Comparison of ENCODE assay signal across 26 cellular contexts in the genomic region with DNA sequence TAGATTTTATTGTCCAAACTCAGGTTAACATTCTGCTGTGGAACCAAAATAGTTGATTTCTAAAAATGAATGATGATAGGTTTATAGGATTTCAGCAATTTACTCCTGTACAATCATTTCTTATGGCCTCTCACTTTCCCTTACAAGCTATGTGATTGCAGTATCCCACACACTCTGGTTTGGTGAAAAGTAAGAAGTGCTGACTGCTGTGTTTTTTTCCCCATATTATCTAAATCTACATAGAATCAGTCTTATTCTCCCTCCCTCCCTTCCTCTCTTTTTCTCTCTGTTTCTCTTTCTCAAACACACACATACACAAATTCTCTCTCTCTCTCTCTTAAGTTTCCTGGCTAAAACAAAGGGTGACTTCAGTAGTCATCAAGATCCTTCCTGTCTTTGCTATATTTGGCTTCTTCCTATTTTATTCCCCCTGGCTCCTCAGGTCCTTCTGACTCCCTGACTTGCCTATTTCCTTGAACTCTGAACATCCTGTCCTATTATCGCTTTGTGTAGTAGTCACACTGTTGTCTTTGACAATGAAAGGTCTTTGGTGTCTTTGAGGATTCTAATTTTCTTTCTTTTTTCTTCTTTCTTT. TPM values are rescaled to one million over a fixed set of nuclear protein-coding genes. Genes with fewer than 3 reads are reported as not detected.
"Had no signal": no experiment of that assay in that cellular context is flagged by ENCODE, and none has a peak within 500 bp of the region (broad histone marks: within the 10 kb centered on the region; RNA-seq: fewer than 3 reads in every experiment).

No MANE protein-coding gene starts in this region.

- H3K36me3 Mint-ChIP-seq: activated naive CD8-positive, alpha-beta T cell treated with anti-CD3 and anti-CD28 coated beads, Interleukin-2, amount 10 ng/mL, durations not matched to agents 7 days and 5 days; memory B cell had no signal

- H3K4me1 Mint-ChIP-seq: activated naive CD8-positive, alpha-beta T cell treated with anti-CD3 and anti-CD28 coated beads, Interleukin-2, amount 10 ng/mL, durations not matched to agents 7 days and 5 days; memory B cell; T-helper 17 cell had no signal

- ATAC-seq: gastroesophageal sphincter, mucosa of descending colon, T-helper 17 cell had no signal

- H3K27ac ChIP-seq: esophagus muscularis mucosa, gastroesophageal sphincter, heart left ventricle, upper lobe of left lung had no signal

- H3K27me3 Mint-ChIP-seq: dendritic cell treated with granulocyte-macrophage colony-stimulating factor and Interleukin-4, amounts not matched to agents 40 ng/mL and 50 ng/mL, for 4 days; memory B cell had no signal

- H3K27me3 ChIP-seq: esophagus muscularis mucosa, gastroesophageal sphincter, heart left ventricle, upper lobe of left lung had no signal

- DNase-seq: activated CD4-positive, alpha-beta T cell treated with anti-CD3 and anti-CD28 coated beads for 4 hours; activated CD4-positive, alpha-beta T cell treated with anti-CD3 and anti-CD28 coated beads, Interleukin-2, amount 50 U/mL, for 48 hours; activated CD4-positive, CD25-positive, alpha-beta regulatory T cell; activated CD8-positive, alpha-beta memory T cell treated with anti-CD3 and anti-CD28 coated beads, Interleukin-2, amount 50 U/mL, for 48 hours; activated effector memory CD4-positive, alpha-beta T cell treated with Interleukin-2 at 50 U/mL for 16 hours; activated naive CD4-positive, alpha-beta T cell treated with anti-CD3 and anti-CD28 coated beads for 36 hours; activated naive CD8-positive, alpha-beta T cell treated with anti-CD3 and anti-CD28 coated beads, Interleukin-2, amount 10 ng/mL, durations not matched to agents 7 days and 5 days; activated T-cell treated with anti-CD3 and anti-CD28 coated beads, Interleukin-2, amount 50 U/mL, for 48 hours; amniotic stem cell; effector CD8-positive, alpha-beta T cell; heart left ventricle; mucosa of descending colon; occipital lobe; posterior cingulate gyrus; retina; stimulated activated CD4-positive, alpha-beta T cell treated with anti-CD3 and anti-CD28 coated beads, Interleukin-4, amount 100 ng/mL, for 24 hours; stimulated activated naive CD4-positive, alpha-beta T cell treated with Interleukin-2 at 50 U/mL for 16 hours; SW 1271; T-helper 17 cell; upper lobe of left lung had no signal

- FAIRE-seq: islet of Langerhans had no signal

- H3K27ac Mint-ChIP-seq: activated naive CD4-positive, alpha-beta T cell treated with anti-CD3 and anti-CD28 coated beads for 36 hours; activated naive CD8-positive, alpha-beta T cell treated with anti-CD3 and anti-CD28 coated beads, Interleukin-2, amount 10 ng/mL, durations not matched to agents 7 days and 5 days; dendritic cell treated with granulocyte-macrophage colony-stimulating factor and Interleukin-4, amounts not matched to agents 40 ng/mL and 50 ng/mL, for 4 days; memory B cell; T-helper 17 cell had no signal

- H3K4me1 ChIP-seq: upper lobe of left lung had no signal

- H3K9me3 ChIP-seq: esophagus muscularis mucosa, gastroesophageal sphincter, heart left ventricle, mucosa of descending colon, upper lobe of left lung had no signal

- H3K9me3 Mint-ChIP-seq: activated naive CD4-positive, alpha-beta T cell treated with anti-CD3 and anti-CD28 coated beads for 36 hours; activated naive CD8-positive, alpha-beta T cell treated with anti-CD3 and anti-CD28 coated beads, Interleukin-2, amount 10 ng/mL, durations not matched to agents 7 days and 5 days; dendritic cell treated with granulocyte-macrophage colony-stimulating factor and Interleukin-4, amounts not matched to agents 40 ng/mL and 50 ng/mL, for 4 days; memory B cell had no signal

- H3K36me3 ChIP-seq: esophagus muscularis mucosa, gastroesophageal sphincter, heart left ventricle, upper lobe of left lung had no signal

- H3K4me3 Mint-ChIP-seq: activated naive CD4-positive, alpha-beta T cell treated with anti-CD3 and anti-CD28 coated beads for 36 hours; activated naive CD8-positive, alpha-beta T cell treated with anti-CD3 and anti-CD28 coated beads, Interleukin-2, amount 10 ng/mL, durations not matched to agents 7 days and 5 days; dendritic cell treated with granulocyte-macrophage colony-stimulating factor and Interleukin-4, amounts not matched to agents 40 ng/mL and 50 ng/mL, for 4 days; memory B cell; T-helper 17 cell had no signal

- H3K4me3 ChIP-seq: esophagus muscularis mucosa, gastroesophageal sphincter, heart left ventricle, mucosa of descending colon, upper lobe of left lung had no signal

RNA-seq across cellular contexts. Expression of gene HAPLN1, which starts 55.9 kb away (rescaled TPM):
- total RNA-seq: activated CD8-positive, alpha-beta memory T cell treated with anti-CD3 and anti-CD28 coated beads for 36 hours; activated naive CD4-positive, alpha-beta T cell treated with anti-CD3 and anti-CD28 coated beads for 36 hours; activated naive CD8-positive, alpha-beta T cell treated with anti-CD3 and anti-CD28 coated beads, Interleukin-2, amount 10 ng/mL, durations not matched to agents 7 days and 5 days; T-helper 17 cell had no signal
